In the genomic region with DNA sequence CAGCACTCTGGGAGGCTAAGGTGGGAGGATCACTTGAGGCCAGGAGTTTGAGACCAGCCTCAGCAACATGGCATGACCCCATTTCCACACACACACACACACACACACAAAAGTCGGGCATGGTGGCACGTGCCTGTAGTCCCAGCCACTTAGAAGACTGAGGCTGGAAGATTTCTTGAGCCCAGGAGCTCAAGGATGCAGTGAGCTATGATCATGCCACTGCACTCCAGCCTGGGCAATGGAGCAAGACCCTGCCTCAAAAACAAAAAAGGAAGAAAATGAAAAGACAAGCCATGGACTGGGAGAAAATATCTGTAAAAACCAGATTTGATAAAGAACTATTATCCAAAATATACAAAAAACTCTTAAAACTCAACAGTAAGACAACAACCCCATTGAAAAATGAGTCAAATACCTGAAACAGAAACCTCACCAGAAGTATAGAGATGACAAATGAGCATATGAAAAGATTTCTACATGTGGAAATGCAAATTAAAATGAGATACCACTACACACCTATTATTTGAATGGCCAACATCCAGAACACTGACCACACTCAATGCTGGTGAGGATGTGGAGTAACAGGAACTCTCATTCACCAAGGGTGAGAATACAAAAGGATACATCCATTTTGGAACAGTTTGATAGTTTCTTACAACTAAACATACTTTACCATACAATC, we compare ENCODE assay signal across 13 cellular contexts. TPM values are rescaled to one million over a fixed set of nuclear protein-coding genes. Genes with fewer than 3 reads are reported as not detected.
DNase-seq lines count a peak whose midpoint lies in the region; ATAC-seq and TF ChIP-seq lines count a peak whose summit lies in the region.
"Had no signal": no experiment of that assay in that cellular context is flagged by ENCODE, and none has a peak within 500 bp of the region (broad histone marks: within the 10 kb centered on the region; RNA-seq: fewer than 3 reads in every experiment).

No MANE protein-coding gene starts in this region.

- peaks cover 7% of the 10 kb centered on the region for H3K4me1 Mint-ChIP-seq in T-helper 17 cell

- DNase-seq in GM13976 (ENCODE audit: low spot score) (peak; percentile 37), GM19240 (ENCODE audit: insufficient read length, low spot score) (peak; percentile 4), T-helper 17 cell (no peak), NCI-H1694 (lab: John Stamatoyannopoulos, UW) (no peak)
- DNase-seq in stimulated activated CD4-positive, alpha-beta T cell treated with anti-CD3 and anti-CD28 coated beads, Interleukin-1b, Interleukin-23, amount 100 ng/mL, for 48 hours: no peak
- no peak for DNase-seq in central memory CD4-positive, alpha-beta T cell
- no peak for DNase-seq in effector memory CD4-positive, alpha-beta T cell
- DNase-seq: activated CD4-positive, alpha-beta T cell treated with anti-CD3 and anti-CD28 coated beads, Interleukin-2, amount 50 U/mL, for 4 hours; C1 segment of cervical spinal cord; NCI-H524 had no signal

- no peaks in the 10 kb centered on the region for H3K4me1 ChIP-seq in effector memory CD4-positive, alpha-beta T cell (ENCODE audit: control insufficient read depth, insufficient read depth, low read length, poor library complexity, severe bottlenecking)

- H3K9me3 ChIP-seq in T-helper 17 cell (ENCODE audit: control insufficient read depth, low read length, poor library complexity, severe bottlenecking): no peaks in the 10 kb centered on the region
- H3K9me3 ChIP-seq in effector memory CD4-positive, alpha-beta T cell (ENCODE audit: control insufficient read depth, low read length): no peaks in the 10 kb centered on the region

- peaks cover 61% of the 10 kb centered on the region for H3K36me3 ChIP-seq in effector memory CD4-positive, alpha-beta T cell (ENCODE audit: control insufficient read depth, insufficient read depth, low read length)

- in situ Hi-C loops in GM13976 (cut with MboI; ENCODE audit: low sequenced_read_pairs, unreplicated experiment): no loop called here

- H3K4me3 ChIP-seq in effector memory CD4-positive, alpha-beta T cell (ENCODE audit: insufficient read depth, low read depth, low read length, poor library complexity, severe bottlenecking): no peak overlapping the region
- H3K4me3 ChIP-seq: SK-N-MC had no signal

- no peak overlapping the region for H3K4me3 Mint-ChIP-seq in T-helper 17 cell
- H3K4me3 Mint-ChIP-seq: brain had no signal

- no peak overlapping the region for H3K27ac ChIP-seq in effector memory CD4-positive, alpha-beta T cell (ENCODE audit: insufficient read depth, low read length, poor library complexity, severe bottlenecking)
- H3K27ac ChIP-seq: SK-N-MC had no signal

- peaks cover 3% of the 10 kb centered on the region for H3K36me3 Mint-ChIP-seq in T-helper 17 cell (ENCODE audit: low read depth)

- peak overlapping the region; percentile 39 for H3K27ac Mint-ChIP-seq in T-helper 17 cell
- H3K27ac Mint-ChIP-seq: brain had no signal

- ATAC-seq in HG02870 (IDR thresholded peaks at IDR 0.05; ENCODE audit: unreplicated experiment) (peak; percentile 90), T-helper 17 cell (no peak)

- no peaks in the 10 kb centered on the region for H3K27me3 Mint-ChIP-seq in T-helper 17 cell
- H3K27me3 Mint-ChIP-seq: brain had no signal

- no peak for TF ChIP-seq CTCF in GM13976 (IDR thresholded peaks at IDR 0.05; ENCODE audit: borderline replicate concordance, control extremely low read depth, extremely low read depth, insufficient read depth, missing control alignments)

- H3K27me3 ChIP-seq in effector memory CD4-positive, alpha-beta T cell (replicated peaks; ENCODE audit: control insufficient read depth, insufficient read depth, low read length, poor library complexity, severe bottlenecking): no peaks in the 10 kb centered on the region

RNA-seq across cellular contexts. Expression of a gene that starts 24.7 kb away (rescaled TPM):
- total RNA-seq in T-helper 17 cell: 100 to 1,000 TPM; 216 to 292 TPM

RNA-seq across cellular contexts. Expression of a gene that starts 26.7 kb away (rescaled TPM):
- 10 to 100 TPM; 20.6 to 21.2 TPM for total RNA-seq in T-helper 17 cell

RNA-seq across cellular contexts. Expression of a gene that starts 48.4 kb away (rescaled TPM):
- 10 to 100 TPM; 19.2 to 20.3 TPM for total RNA-seq in T-helper 17 cell

Comparison
In these comparisons a context has a peak if more than half of its experiments do, and no peak if none do; other contexts are left out.
1. DNase-seq: peak in GM13976 (single experiment) and GM19240 (single experiment); none in T-helper 17 cell (0 of 3), NCI-H1694 (single experiment), stimulated activated CD4-positive, alpha-beta T cell treated with anti-CD3 and anti-CD28 coated beads, Interleukin-1b, Interleukin-23, amount 100 ng/mL, for 48 hours (single experiment), central memory CD4-positive, alpha-beta T cell (single experiment) and effector memory CD4-positive, alpha-beta T cell (0 of 3).